15 cellular contexts compared by ENCODE assay signal in the genomic region with DNA sequence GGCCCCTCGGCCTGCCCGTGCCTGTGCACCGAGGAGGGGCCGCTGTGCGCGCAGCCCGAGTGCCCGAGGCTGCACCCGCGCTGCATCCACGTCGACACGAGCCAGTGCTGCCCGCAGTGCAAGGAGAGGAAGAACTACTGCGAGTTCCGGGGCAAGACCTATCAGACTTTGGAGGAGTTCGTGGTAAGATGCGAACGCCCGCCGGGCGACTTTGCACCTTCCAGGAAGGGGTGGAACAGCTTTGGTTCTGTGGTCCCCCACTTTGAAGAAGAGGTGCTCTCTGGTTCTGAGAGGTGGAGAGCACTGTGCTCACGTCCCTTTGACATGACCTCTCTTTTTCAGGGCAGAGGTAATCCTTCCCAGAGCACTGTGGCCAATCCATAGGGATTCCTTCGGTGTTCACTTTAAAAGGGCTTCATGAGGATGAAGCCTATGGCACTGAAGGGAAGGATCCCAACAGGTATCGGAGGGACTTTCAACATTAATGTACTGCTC. TPM values are rescaled to one million over a fixed set of nuclear protein-coding genes. Genes with fewer than 3 reads are reported as not detected.
DNase-seq lines count a peak whose midpoint lies in the region; ATAC-seq, FAIRE-seq and TF ChIP-seq lines count a peak whose summit lies in the region.
"Had no signal": no experiment of that assay in that cellular context is flagged by ENCODE, and none has a peak within 500 bp of the region (broad histone marks: within the 10 kb centered on the region; RNA-seq: fewer than 3 reads in every experiment).

No MANE protein-coding gene starts in this region.

- H2AK5ac ChIP-seq in H1 (ENCODE audit: low read depth, low read length) = no peak overlapping the region

- H3K18ac ChIP-seq in H1 (ENCODE audit: extremely low read depth, low read length) = 0 out of 2 replicates have a peak overlapping the region, but pooled peaks have one; percentile 55

- TF ChIP-seq RAD21 in H1 (IDR thresholded peaks at IDR 0.05 in 1 of 2, conservative IDR thresholded peaks at IDR 0.05 in 1 of 2; ENCODE audit: low read depth in 2 of 2, low read length in 2 of 2) = no peak

- ATAC-seq in lung (ENCODE audit: insufficient read depth, low FRiP score) (no peak), HG02970 (IDR thresholded peaks at IDR 0.05; ENCODE audit: low FRiP score, unreplicated experiment) (no peak), HG03135 (IDR thresholded peaks at IDR 0.05; ENCODE audit: unreplicated experiment) (no peak)
- no peak for ATAC-seq in activated T-cell treated with anti-CD3 and anti-CD28 coated beads, Interleukin-2, amount 50 U/mL, for 72 hours (replicated peaks in 1 of 2)

- CTCF ChIA-PET in H1 (lab: Charles Lee; ENCODE audit: partially characterized antibody) = interaction anchor here (1.1 to 3.4 kb wide), 13 partner anchors 10 to 1009 kb away, joined by 3 to 31 read pairs (median 4); no protein-coding TSS in a partner anchor

- H3K4me3 ChIP-seq in NT2/D1 (ENCODE audit: insufficient read length, low read depth) (peak overlapping the region; percentile 64), H1 (ENCODE audit: extremely low read depth in 1 of 4, insufficient read depth in 2 of 4, low read depth in 3 of 4, low read length in 4 of 4) (peak overlapping the region; percentile 27 to 73 (median 43)), lung (peak overlapping the region; percentile 29), suprapubic skin (peak overlapping the region; percentile 64)

- H3K4me1 ChIP-seq in NT2/D1 (ENCODE audit: insufficient read depth, insufficient read length) (no peaks in the 10 kb centered on the region), H1 (replicated peaks in 1 of 4; ENCODE audit: control insufficient read depth in 3 of 4, insufficient read depth in 4 of 4, low read length in 3 of 4) (peaks cover 0 to 3% (median 0%) of the 10 kb centered on the region in 4 experiments; a peak in 2 of 7 replicates), lung (ENCODE audit: control insufficient read depth in 2 of 2, insufficient read depth in 2 of 2, low read length in 2 of 2) (peaks cover 6 to 20% of the 10 kb centered on the region in 2 donors), suprapubic skin (peaks cover 30% of the 10 kb centered on the region)

- no peak overlapping the region for H4K91ac ChIP-seq in H1 (replicated peaks; ENCODE audit: insufficient read length, low read length)

- no peak for TF ChIP-seq EP300 in H1 (IDR thresholded peaks at IDR 0.05; ENCODE audit: borderline replicate concordance in 1 of 2, low read depth in 2 of 2, low read length in 2 of 2)
- TF ChIP-seq EP300 in suprapubic skin (IDR thresholded peaks at IDR 0.05) = no peak

- no peak overlapping the region for H3K27ac ChIP-seq in H1 (ENCODE audit: low read depth, low read length)
- peak overlapping the region in 1 of 2 donors; percentile 96 for H3K27ac ChIP-seq in lung (ENCODE audit: low read depth in 1 of 2, low read length in 1 of 2)
- peak overlapping the region; percentile 10 for H3K27ac ChIP-seq in suprapubic skin
- H3K27ac ChIP-seq: prostate gland had no signal

- DNase-seq in NT2/D1 (ENCODE audit: low read depth, low spot score) = no peak
- no peak for DNase-seq in H1 (ENCODE audit: low read depth in 1 of 2, low spot score in 2 of 2)
- no peak for DNase-seq in lung (ENCODE audit: low spot score)
- no peak for DNase-seq in suprapubic skin (ENCODE audit: low spot score in 2 of 2)
- DNase-seq in DMS153 (lab: John Stamatoyannopoulos, UW) = no peak
- no peak for DNase-seq in activated T-cell treated with anti-CD3 and anti-CD28 coated beads, Interleukin-2, amount 50 U/mL, for 72 hours
- DNase-seq: activated CD4-positive, alpha-beta T cell treated with anti-CD3 and anti-CD28 coated beads for 48 hours; activated gamma-delta T cell; COR-L47; Karpas-422; NCI-H2081 treated with DMSO at 0.1 percent for 48 hours had no signal

- peak overlapping the region; percentile 50; the same call in 1 of the 2 replicates for H2BK15ac ChIP-seq in H1 (ENCODE audit: low read length)

- POLR2A ChIA-PET in H1 (lab: Charles Lee; ENCODE audit: partially characterized antibody) = interaction anchor here (1.1 kb wide), 1 partner anchor 88 kb away, joined by 3 read pairs; no protein-coding TSS in a partner anchor

- H3K4me2 ChIP-seq in H1 (ENCODE audit: insufficient read depth in 1 of 2, low read depth in 2 of 2, low read length in 2 of 2) = peak overlapping the region; percentile 82 to 99

- H3K56ac ChIP-seq in H1 (replicated peaks; ENCODE audit: insufficient read length, low read depth, low read length) = no peak overlapping the region

- H3K23ac ChIP-seq in H1 (ENCODE audit: insufficient read length) = no peak overlapping the region

- H3K79me2 ChIP-seq in H1 (ENCODE audit: control insufficient read depth in 1 of 2, insufficient read depth in 2 of 2, low read length in 2 of 2) = no peaks in the 10 kb centered on the region

- TF ChIP-seq CTCF in H1 (IDR thresholded peaks at IDR 0.05; ENCODE audit: control extremely low read depth in 1 of 3, insufficient read depth in 1 of 3, low read depth in 1 of 3, low read length in 3 of 3) (no peak), lung (IDR thresholded peaks at IDR 0.05; ENCODE audit: control extremely low read depth, extremely low read depth) (no peak), suprapubic skin (IDR thresholded peaks at IDR 0.05) (no peak)

- no peak for FAIRE-seq in H1 (lab: Jason Lieb, UNC)

- no peaks in the 10 kb centered on the region for H4K20me1 ChIP-seq in H1 (replicated peaks in 1 of 2; ENCODE audit: control insufficient read depth in 1 of 2, insufficient read depth in 2 of 2, low read length in 2 of 2)

- peak overlapping the region; percentile 89; the same call in 1 of the 2 replicates for H2BK12ac ChIP-seq in H1 (ENCODE audit: low read depth, low read length)

- no peak overlapping the region for H4K5ac ChIP-seq in H1 (ENCODE audit: insufficient read length, low read depth, low read length)

- H3K36me3 ChIP-seq in NT2/D1 (ENCODE audit: insufficient read depth, insufficient read length, low read length) (no peaks in the 10 kb centered on the region), H1 (ENCODE audit: control insufficient read depth in 2 of 4, insufficient read depth in 4 of 4, low read length in 3 of 4) (no peaks in the 10 kb centered on the region), lung (ENCODE audit: control insufficient read depth in 2 of 2, insufficient read depth in 2 of 2, low read length in 2 of 2) (no peaks in the 10 kb centered on the region), suprapubic skin (no peaks in the 10 kb centered on the region)
- H3K36me3 ChIP-seq: prostate gland had no signal

- peaks cover 12% of the 10 kb centered on the region for H3K4me1 Mint-ChIP-seq in activated T-cell treated with anti-CD3 and anti-CD28 coated beads, Interleukin-2, amount 50 U/mL, for 72 hours (ENCODE audit: low read depth)

- H3K79me1 ChIP-seq in H1 (ENCODE audit: low read depth, low read length) = no peaks in the 10 kb centered on the region

- H3K4ac ChIP-seq in H1 (replicated peaks; ENCODE audit: insufficient read length, low read depth, low read length) = no peak overlapping the region

- WGBS in H1 (ENCODE audit: extremely low coverage in 1 of 2, insufficient coverage in 1 of 2, insufficient read length in 1 of 2, insufficient replicate concordance in 2 of 2, low coverage in 1 of 2, low lambda C conversion rate in 2 of 2, missing lambda C conversion rate in 1 of 2), 2 experiments = 16% methylated on average over 25 of the region's 25 CpGs; no CpG with 5 or more reads in 1 of the 2 experiments
- 12% methylated on average over 22 to 25 of the region's 25 CpGs for WGBS in lung, 2 donors
- WGBS in suprapubic skin = 83% methylated on average over 3 of the region's 25 CpGs

- H3K9me3 ChIP-seq in NT2/D1 (ENCODE audit: insufficient read depth, low read length) (no peaks in the 10 kb centered on the region), H1 (ENCODE audit: insufficient read depth in 2 of 2, low read depth in 1 of 2, low read length in 1 of 2) (peaks cover 0 to 2% of the 10 kb centered on the region in 2 experiments; a peak in 1 of 4 replicates), lung (ENCODE audit: control insufficient read depth in 2 of 2, insufficient read depth in 1 of 2, low read length in 1 of 2) (peaks cover 0 to 9% of the 10 kb centered on the region in 2 donors), suprapubic skin (no peaks in the 10 kb centered on the region)
- H3K9me3 ChIP-seq: prostate gland had no signal

- peaks cover 26% of the 10 kb centered on the region; the same call in 1 of the 2 replicates for H3K23me2 ChIP-seq in H1 (ENCODE audit: low read depth, low read length)

- peaks cover 59% of the 10 kb centered on the region for H3K27me3 ChIP-seq in NT2/D1 (ENCODE audit: insufficient read depth, insufficient read length)
- H3K27me3 ChIP-seq in H1 (replicated peaks in 1 of 4; ENCODE audit: control insufficient read depth in 3 of 4, extremely low read depth in 1 of 4, insufficient read depth in 3 of 4, low read length in 3 of 4) = peaks cover 28 to 60% (median 55%) of the 10 kb centered on the region in 4 experiments
- H3K27me3 ChIP-seq in lung (ENCODE audit: control insufficient read depth, insufficient read depth) = peaks cover 23% of the 10 kb centered on the region
- peaks cover 45% of the 10 kb centered on the region for H3K27me3 ChIP-seq in suprapubic skin

- no peak overlapping the region for H3K14ac ChIP-seq in H1 (ENCODE audit: insufficient read length)

- H2BK5ac ChIP-seq in H1 (ENCODE audit: low read depth, low read length) = no peak overlapping the region

- no peak for TF ChIP-seq POLR2A in H1 (IDR thresholded peaks at IDR 0.05; ENCODE audit: control extremely low read depth in 1 of 2, low read depth in 2 of 2, low read length in 2 of 2)
- no peak for TF ChIP-seq POLR2A in suprapubic skin (IDR thresholded peaks at IDR 0.05)

- H3K36me3 Mint-ChIP-seq in activated T-cell treated with anti-CD3 and anti-CD28 coated beads, Interleukin-2, amount 50 U/mL, for 72 hours (ENCODE audit: insufficient read depth in 2 of 2) = peaks cover 3 to 4% of the 10 kb centered on the region in 2 donors

- H3K9ac ChIP-seq in NT2/D1 (ENCODE audit: insufficient read length, low read depth) = peak overlapping the region; percentile 70
- no peak overlapping the region; a peak in 2 of 7 replicates for H3K9ac ChIP-seq in H1 (replicated peaks in 1 of 4; ENCODE audit: extremely low read depth in 1 of 4, low read depth in 3 of 4, low read length in 3 of 4)

- peak overlapping the region in 1 of 2 donors; percentile 20 for H3K4me3 Mint-ChIP-seq in activated T-cell treated with anti-CD3 and anti-CD28 coated beads, Interleukin-2, amount 50 U/mL, for 72 hours

- peaks cover 69% of the 10 kb centered on the region for H3K27me3 Mint-ChIP-seq in activated T-cell treated with anti-CD3 and anti-CD28 coated beads, Interleukin-2, amount 50 U/mL, for 72 hours (ENCODE audit: low read depth)

- H3K9me3 Mint-ChIP-seq in activated T-cell treated with anti-CD3 and anti-CD28 coated beads, Interleukin-2, amount 50 U/mL, for 72 hours = no peaks in the 10 kb centered on the region

- no peak overlapping the region for H4K8ac ChIP-seq in H1 (ENCODE audit: extremely low read depth, insufficient read depth, low read length)

- H3K27ac Mint-ChIP-seq in activated T-cell treated with anti-CD3 and anti-CD28 coated beads, Interleukin-2, amount 50 U/mL, for 72 hours = no peak overlapping the region

- H2AFZ ChIP-seq in H1 (ENCODE audit: low read length) = no peak overlapping the region

- H2BK20ac ChIP-seq in H1 (ENCODE audit: low read length) = 0 out of 2 replicates have a peak overlapping the region, but pooled peaks have one; percentile 25

- H2BK120ac ChIP-seq in H1 (replicated peaks; ENCODE audit: low read depth, low read length) = no peak overlapping the region

RNA-seq across cellular contexts. Expression of a gene that starts 2.6 kb away (rescaled TPM):
- total RNA-seq in H1 (2021; fragmentation: NEBNext Ultra II Directional; extraction: Animal tissue kit (Norgen Biotek cat#: 25700)) = 0.30 and 0.31 TPM in 2 replicates
- polyA plus RNA-seq in H1 (2011; rRNA removed) = 0.13 and 0.24 TPM in 2 replicates
- polyA plus RNA-seq in H1 (2011; cell fraction: cytosol; rRNA removed) = 0.18 TPM
- 0.29 TPM for polyA plus RNA-seq in H1 (2011; cell fraction: nucleus; rRNA removed)
- 0.12 to 0.29 TPM (median 0.22 TPM) in 4 replicates for polyA plus RNA-seq in H1 (2012, experiment 1 of 2)
- polyA plus RNA-seq in H1 (2012, experiment 2 of 2) = 0.09 TPM
- polyA plus RNA-seq in H1 (2013, experiment 1 of 2) = 0.53 TPM
- 0.46 TPM for polyA plus RNA-seq in H1 (2013, experiment 2 of 2)
- polyA minus RNA-seq in H1 (2011; rRNA and poly(A)+ RNA removed) = 0.09 and 0.39 TPM in 2 replicates
- not detected for polyA minus RNA-seq in H1 (2011; cell fraction: cytosol; rRNA and poly(A)+ RNA removed)
- 0.60 TPM for polyA minus RNA-seq in H1 (2011; cell fraction: nucleus; rRNA and poly(A)+ RNA removed)
- under 1 TPM in 1 of 2 donors, not detected in 1; 0.09 TPM for total RNA-seq in lung
- polyA plus RNA-seq in lung = under 1 TPM in 1 of 2 donors, not detected in 1; 0.02 TPM
- under 1 TPM; 0.04 to 0.18 (median 0.13) TPM for total RNA-seq in suprapubic skin
- total RNA-seq in activated T-cell treated with anti-CD3 and anti-CD28 coated beads, Interleukin-2, amount 50 U/mL, for 72 hours = not detected
- total RNA-seq: chondrocyte had no signal
